ENCODE assay signal across 8 cellular contexts in the genomic region with DNA sequence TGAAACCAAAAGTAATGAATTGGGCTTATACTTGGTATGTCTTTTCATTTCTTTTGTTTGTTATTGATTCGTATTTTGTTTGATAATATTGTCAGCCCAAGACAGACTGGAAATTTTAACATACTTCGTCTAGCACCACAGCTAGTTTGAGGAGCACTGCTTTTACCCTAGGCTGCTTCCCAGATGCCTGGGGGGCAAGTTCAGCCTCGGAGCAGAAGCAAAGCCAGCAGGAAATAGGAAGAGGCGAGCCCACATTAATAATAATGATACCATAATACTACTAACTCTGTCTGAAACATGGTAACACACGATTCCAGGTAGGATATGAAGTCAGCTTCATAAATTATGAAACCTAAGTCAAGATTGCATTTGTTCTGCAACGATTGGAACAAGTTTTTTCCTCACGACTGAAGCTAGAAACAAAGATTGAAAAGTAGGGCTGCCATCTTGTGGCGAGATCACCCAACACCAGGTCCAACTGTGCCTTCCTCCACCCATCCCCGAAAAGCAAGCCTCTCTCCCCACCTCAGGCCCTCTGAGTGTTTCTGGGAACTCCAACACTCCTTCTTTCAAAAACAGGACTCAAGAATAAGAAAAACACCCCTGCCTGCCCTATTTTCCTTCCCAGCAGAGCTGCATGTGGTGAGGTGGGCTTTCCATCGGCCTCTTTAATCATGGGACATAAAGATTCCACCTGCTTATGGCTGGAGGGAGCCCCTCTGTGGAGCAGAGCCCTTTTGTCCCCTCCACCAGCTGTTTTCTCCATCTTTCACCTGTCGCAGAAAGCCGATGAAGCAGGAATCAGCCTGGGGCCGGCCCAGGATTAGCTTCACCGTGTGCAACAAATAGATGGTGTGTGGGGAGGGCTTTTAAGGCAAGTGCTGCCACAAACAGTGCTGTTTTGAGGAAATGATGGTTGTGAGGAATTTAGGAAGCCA.
A peak's percentile ranks its signal among the peaks of the same experiment; 100 is the strongest.
DNase-seq lines count a peak whose midpoint lies in the region; ATAC-seq, FAIRE-seq and TF ChIP-seq lines count a peak whose summit lies in the region.

No MANE protein-coding gene starts in this region.

- H2AFZ ChIP-seq in astrocyte (ENCODE audit: low read depth, low read length) = peak overlapping the region; percentile 32

- H3K4me3 ChIP-seq in GM06990 (replicated peaks; ENCODE audit: low read depth, low read length) (peak overlapping the region; percentile 25), astrocyte (ENCODE audit: insufficient read depth, low read depth, low read length) (no peak overlapping the region)

- H3K27me3 Mint-ChIP-seq in astrocyte (ENCODE audit: low read depth, unreplicated experiment) = peaks cover 4% of the 10 kb centered on the region
- peaks cover 48% of the 10 kb centered on the region for H3K27me3 Mint-ChIP-seq in mesothelial cell of epicardium (ENCODE audit: low read depth)

- H3K4me3 Mint-ChIP-seq in astrocyte (ENCODE audit: unreplicated experiment) (no peak overlapping the region), mesothelial cell of epicardium (peak overlapping the region; percentile 28)

- no peak overlapping the region for H3K9ac ChIP-seq in astrocyte (ENCODE audit: low read length)

- H3K36me3 Mint-ChIP-seq in astrocyte (ENCODE audit: low read depth, unreplicated experiment) (no peaks in the 10 kb centered on the region), mesothelial cell of epicardium (no peaks in the 10 kb centered on the region)

- no peaks in the 10 kb centered on the region for H3K79me2 ChIP-seq in astrocyte (ENCODE audit: insufficient read depth, low read length)

- TF ChIP-seq CTCF in GM06990 (IDR thresholded peaks at IDR 0.05; ENCODE audit: insufficient read depth, low read length, poor library complexity, severe bottlenecking) = peak; percentile 52
- peak; percentile 38 for TF ChIP-seq CTCF in astrocyte (IDR thresholded peaks at IDR 0.05; ENCODE audit: insufficient read depth, low read depth, low read length)
- TF ChIP-seq CTCF in mesothelial cell of epicardium (IDR thresholded peaks at IDR 0.05; ENCODE audit: unreplicated experiment) = no peak

- DNase-seq in GM06990 (ENCODE audit: extremely low read depth, insufficient read length) (no peak), Kasumi-1 (lab: John Stamatoyannopoulos, UW) (peak; percentile 1 to 5), astrocyte (ENCODE audit: low read depth) (no peak), mesothelial cell of epicardium (ENCODE audit: low spot score in 2 of 2, unreplicated experiment in 2 of 2) (no peak), DMS114 treated with DMSO at 0.1 percent for 48 hours (lab: John Stamatoyannopoulos, UW; ENCODE audit: unreplicated experiment) (no peak), NCI-H1105 (lab: John Stamatoyannopoulos, UW) (no peak)
- DNase-seq in stimulated activated CD4-positive, alpha-beta T cell treated with anti-CD3 and anti-CD28 coated beads, Interleukin-2, amount 100 ng/mL, for 24 hours = no peak

- H3K4me1 ChIP-seq in astrocyte (ENCODE audit: insufficient read depth, low read length) = no peaks in the 10 kb centered on the region

- FAIRE-seq in astrocyte (lab: Jason Lieb, UNC) = no peak

- H3K4me2 ChIP-seq in astrocyte (ENCODE audit: low read length) = peak overlapping the region; percentile 61

- no peak for ATAC-seq in HG03135 (IDR thresholded peaks at IDR 0.05; ENCODE audit: unreplicated experiment)

- no peaks in the 10 kb centered on the region for H4K20me1 ChIP-seq in astrocyte (ENCODE audit: insufficient read depth, low read length)

- no peaks in the 10 kb centered on the region; the same call in 1 of the 2 replicates for H3K27me3 ChIP-seq in GM06990 (replicated peaks; ENCODE audit: control insufficient read depth, insufficient read depth, low read length)
- no peaks in the 10 kb centered on the region for H3K27me3 ChIP-seq in astrocyte (ENCODE audit: insufficient read depth, low read length)

- no peaks in the 10 kb centered on the region for H3K36me3 ChIP-seq in GM06990 (ENCODE audit: control insufficient read depth, insufficient read depth, low read length)
- no peaks in the 10 kb centered on the region for H3K36me3 ChIP-seq in astrocyte (ENCODE audit: insufficient read depth, low read length)

- H3K9me3 ChIP-seq in astrocyte (ENCODE audit: insufficient read depth, low read depth, low read length) = no peaks in the 10 kb centered on the region

- H3K4me1 Mint-ChIP-seq in astrocyte (ENCODE audit: low read depth, unreplicated experiment) (no peaks in the 10 kb centered on the region), mesothelial cell of epicardium (peaks cover 4% of the 10 kb centered on the region)

- H3K27ac Mint-ChIP-seq in astrocyte (ENCODE audit: unreplicated experiment) (no peak overlapping the region), mesothelial cell of epicardium (no peak overlapping the region)

- peaks cover 8% of the 10 kb centered on the region for H3K9me3 Mint-ChIP-seq in astrocyte (ENCODE audit: unreplicated experiment)
- H3K9me3 Mint-ChIP-seq in mesothelial cell of epicardium = no peaks in the 10 kb centered on the region

- H3K27ac ChIP-seq in astrocyte (ENCODE audit: low read depth, low read length) = no peak overlapping the region

Comparison
In these comparisons a context has a peak if more than half of its experiments do, and no peak if none do; other contexts are left out.
1. DNase-seq: peak in Kasumi-1 (2 of 2); none in GM06990 (single experiment), astrocyte (single experiment), mesothelial cell of epicardium (0 of 2), DMS114 treated with DMSO at 0.1 percent for 48 hours (single experiment), NCI-H1105 (single experiment) and stimulated activated CD4-positive, alpha-beta T cell treated with anti-CD3 and anti-CD28 coated beads, Interleukin-2, amount 100 ng/mL, for 24 hours (0 of 2).